16 cellular contexts compared by ENCODE assay signal in the genomic region with DNA sequence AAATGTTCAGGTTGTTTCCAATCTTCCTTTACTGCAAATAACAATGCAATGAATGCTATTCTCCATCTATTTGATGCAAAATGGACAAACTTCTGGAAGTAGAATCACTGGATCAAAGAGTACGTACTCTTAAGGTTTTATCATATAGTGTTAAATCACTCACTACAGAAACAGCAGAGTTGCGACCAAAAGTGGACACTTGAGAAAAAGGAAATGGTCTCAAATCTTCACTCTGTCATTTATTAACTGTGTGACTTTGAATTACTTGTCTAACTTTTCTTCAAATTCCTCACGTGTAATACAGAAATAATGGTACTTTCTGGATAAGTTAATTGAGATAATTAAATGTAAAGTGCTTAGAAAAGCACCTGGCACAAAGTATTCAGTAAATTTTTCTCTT.
"Had no signal": no experiment of that assay in that cellular context is flagged by ENCODE, and none has a peak within 500 bp of the region (broad histone marks: within the 10 kb centered on the region; RNA-seq: fewer than 3 reads in every experiment).

No MANE protein-coding gene starts in this region.

- H3K9me3 ChIP-seq: body of pancreas, tibial artery had no signal

- H3K4me3 ChIP-seq: body of pancreas, tibial artery had no signal

- ATAC-seq: activated CD8-positive, alpha-beta T cell treated with anti-CD3 and anti-CD28 coated beads for 36 hours; body of pancreas; left ventricle myocardium superior had no signal

- H3K4me1 ChIP-seq: body of pancreas, tibial artery had no signal

- H3K36me3 ChIP-seq: tibial artery had no signal

- H3K27ac ChIP-seq: body of pancreas, tibial artery had no signal

- DNase-seq: activated CD4-positive, alpha-beta T cell treated with anti-CD3 and anti-CD28 coated beads for 48 hours; activated CD4-positive, CD25-positive, alpha-beta regulatory T cell; activated CD8-positive, alpha-beta T cell treated with anti-CD3 and anti-CD28 coated beads for 36 hours; activated naive CD4-positive, alpha-beta T cell treated with Interleukin-2 at 50 U/mL for 16 hours; activated naive CD8-positive, alpha-beta T cell treated with anti-CD3 and anti-CD28 coated beads, Interleukin-2, amount 10 ng/mL, durations not matched to agents 7 days and 5 days; activated T-cell treated with anti-CD3 and anti-CD28 coated beads, Interleukin-2, amount 50 U/mL, for 1 hour; amygdala; body of pancreas; immature natural killer cell; left ventricle myocardium superior; occipital lobe; posterior cingulate gyrus; stimulated activated CD4-positive, alpha-beta T cell treated with anti-CD3 and anti-CD28 coated beads, Interleukin-2, amount 100 ng/mL, for 24 hours; stimulated activated naive CD4-positive, alpha-beta T cell treated with Interleukin-2 at 50 U/mL for 16 hours; tibial artery had no signal

- FAIRE-seq: urothelium cell line had no signal

- H3K27me3 ChIP-seq: body of pancreas, tibial artery had no signal
